In the genomic region with DNA sequence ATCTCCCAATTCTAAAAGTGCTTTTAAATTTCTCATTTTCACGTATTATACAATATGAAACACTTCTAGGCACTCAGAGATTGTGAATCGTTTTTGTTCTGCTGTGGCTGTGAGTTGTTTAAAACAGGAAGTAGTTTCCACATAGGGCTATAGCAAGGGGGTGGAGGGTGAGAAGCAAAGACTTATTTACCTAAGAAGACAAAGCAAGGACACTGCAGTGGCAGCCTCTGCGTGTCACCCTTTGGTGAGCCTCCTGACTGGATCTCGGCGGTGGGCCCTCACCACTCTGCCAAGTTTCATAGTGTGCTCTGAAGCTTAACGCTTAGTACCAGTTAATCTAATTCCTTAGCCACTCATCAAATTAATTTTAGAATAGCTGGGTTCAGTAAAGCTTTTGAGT, we compare ENCODE assay signal across 8 cellular contexts. TPM values are rescaled to one million over a fixed set of nuclear protein-coding genes. Genes with fewer than 3 reads are reported as not detected.
DNase-seq lines count a peak whose midpoint lies in the region; ATAC-seq and TF ChIP-seq lines count a peak whose summit lies in the region.

No MANE protein-coding gene starts in this region.

- ATAC-seq in GM19035 (IDR thresholded peaks at IDR 0.05; ENCODE audit: unreplicated experiment) (peak; percentile 80), HG03108 (IDR thresholded peaks at IDR 0.05; ENCODE audit: unreplicated experiment) (peak; percentile 82)

- H3K4me1 ChIP-seq in ascending aorta (no peaks in the 10 kb centered on the region), esophagus muscularis mucosa (no peaks in the 10 kb centered on the region)

- no peak overlapping the region for H3K4me3 Mint-ChIP-seq in CD14-positive monocyte

- peak; percentile 54 for DNase-seq in CD14-positive monocyte (ENCODE audit: low spot score)
- peak; percentile 88 for DNase-seq in SKM-1 treated with dmso at 0.1 percent for 144 hours (lab: John Stamatoyannopoulos, UW; ENCODE audit: unreplicated experiment)
- DNase-seq in stimulated activated CD4-positive, alpha-beta T cell treated with anti-CD3 and anti-CD28 coated beads, Interleukin-1b, Interleukin-23, amount 100 ng/mL, for 48 hours, result no peak
- DNase-seq in ascending aorta (ENCODE audit: low spot score in 2 of 2), result no peak
- DNase-seq in DMS79 treated with DMSO at 0.1 percent for 48 hours (lab: John Stamatoyannopoulos, UW), result no peak
- DNase-seq in esophagus muscularis mucosa (ENCODE audit: extremely low spot score), result no peak

- TF ChIP-seq CTCF in CD14-positive monocyte (IDR thresholded peaks at IDR 0.05) (no peak), ascending aorta (IDR thresholded peaks at IDR 0.05) (no peak), esophagus muscularis mucosa (IDR thresholded peaks at IDR 0.05) (no peak)

- peaks cover 0 to 8% of the 10 kb centered on the region in 2 donors for H3K36me3 Mint-ChIP-seq in CD14-positive monocyte

- no peak for TF ChIP-seq POLR2A in esophagus muscularis mucosa (IDR thresholded peaks at IDR 0.05; ENCODE audit: low read depth)

- H3K27ac ChIP-seq in ascending aorta (no peak overlapping the region), esophagus muscularis mucosa (replicated peaks in 1 of 4) (no peak overlapping the region)

- H3K9me3 ChIP-seq in ascending aorta (no peaks in the 10 kb centered on the region), esophagus muscularis mucosa (no peaks in the 10 kb centered on the region)

- peaks cover 48% of the 10 kb centered on the region for H3K4me1 Mint-ChIP-seq in CD14-positive monocyte

- H3K27me3 Mint-ChIP-seq in CD14-positive monocyte (ENCODE audit: low read depth in 3 of 3), result peaks cover 0 to 1% (median 0%) of the 10 kb centered on the region in 3 donors

- H3K36me3 ChIP-seq in ascending aorta (no peaks in the 10 kb centered on the region), esophagus muscularis mucosa (no peaks in the 10 kb centered on the region)

- 61% methylated on average over 5 of the region's 6 CpGs for WGBS in esophagus muscularis mucosa

- H3K4me3 ChIP-seq in ascending aorta, result no peak overlapping the region
- H3K4me3 ChIP-seq in esophagus muscularis mucosa, result no peak overlapping the region

- no peaks in the 10 kb centered on the region for H3K9me3 Mint-ChIP-seq in CD14-positive monocyte

- H3K27me3 ChIP-seq in ascending aorta, result no peaks in the 10 kb centered on the region
- H3K27me3 ChIP-seq in esophagus muscularis mucosa, result peaks cover 0 to 19% (median 0%) of the 10 kb centered on the region in 4 donors

- TF ChIP-seq EP300 in esophagus muscularis mucosa (IDR thresholded peaks at IDR 0.05), result no peak

- intact Hi-C loops in CD14-positive monocyte (cut with micrococcal nuclease) (loop anchor here in 1 of 2 donors (10.0 kb wide), 1 partner anchor 102 kb away; no protein-coding TSS in a partner anchor), ascending aorta (cut with DNase I) (no loop called here), esophagus muscularis mucosa (cut with DNase I) (no loop called here)

- peak overlapping the region; percentile 72 to 91 (median 78) for H3K27ac Mint-ChIP-seq in CD14-positive monocyte

RNA-seq across cellular contexts. Expression of a gene that starts 56.8 kb away (rescaled TPM):
- 100 to 1,000 TPM; 558 to 587 TPM for polyA plus RNA-seq in CD14-positive monocyte
- total RNA-seq in ascending aorta (15.0 TPM), esophagus muscularis mucosa (1 to 10 TPM; 1.7 to 5.0 (median 3.3) TPM)

Comparison
In these comparisons a context has a peak if more than half of its experiments do, and no peak if none do; other contexts are left out.
1. DNase-seq: peak in CD14-positive monocyte (single experiment) and SKM-1 treated with dmso at 0.1 percent for 144 hours (single experiment); none in stimulated activated CD4-positive, alpha-beta T cell treated with anti-CD3 and anti-CD28 coated beads, Interleukin-1b, Interleukin-23, amount 100 ng/mL, for 48 hours (single experiment), ascending aorta (0 of 2), DMS79 treated with DMSO at 0.1 percent for 48 hours (single experiment) and esophagus muscularis mucosa (single experiment).